In genomic region chr6:46130665-46131064, GRCh38 we compare ENCODE assay signal across 8 cellular contexts. TPM values are rescaled to one million over a fixed set of nuclear protein-coding genes. Genes with fewer than 3 reads are reported as not detected.
A peak's percentile ranks its signal among the peaks of the same experiment; 100 is the strongest.
DNase-seq lines count a peak whose midpoint lies in the region; TF ChIP-seq lines count a peak whose summit lies in the region.

No MANE protein-coding gene starts in this region.

- H3K27me3 ChIP-seq in duodenal mucosa (ENCODE audit: control insufficient read depth in 1 of 2, insufficient read depth in 2 of 2, low read length in 2 of 2) (no peaks in the 10 kb centered on the region), ovary (no peaks in the 10 kb centered on the region)

- TF ChIP-seq POLR2A in ovary (IDR thresholded peaks at IDR 0.05), result no peak

- H3K27ac ChIP-seq in duodenal mucosa (ENCODE audit: low read depth, low read length), result no peak overlapping the region
- peak overlapping the region in 1 of 2 donors; percentile 19 for H3K27ac ChIP-seq in ovary

- intact Hi-C loops in Calu3 (cut with micrococcal nuclease; ENCODE audit: unreplicated experiment), result loop anchor here (1.0 kb wide), 1 partner anchor 41 kb away; no protein-coding TSS in a partner anchor
- intact Hi-C loops in ovary (cut with DNase I), result no loop called here

- H3K27me3 Mint-ChIP-seq in Calu3 (ENCODE audit: unreplicated experiment), result no peaks in the 10 kb centered on the region

- H3K9ac ChIP-seq in duodenal mucosa (ENCODE audit: low read depth in 1 of 2, low read length in 2 of 2), result peak overlapping the region; percentile 77 to 93

- no peak for TF ChIP-seq EP300 in ovary (IDR thresholded peaks at IDR 0.05)

- H3K4me1 Mint-ChIP-seq in Calu3 (ENCODE audit: low read depth, unreplicated experiment), result peaks cover 9% of the 10 kb centered on the region

- TSS peak; percentile 27 for BruUV-seq in Calu3 (replicated peaks; lab: Mats Ljungman, UMichigan)

- H3K9me3 Mint-ChIP-seq in Calu3 (ENCODE audit: low read depth, unreplicated experiment), result no peaks in the 10 kb centered on the region

- H3K36me3 ChIP-seq in duodenal mucosa (ENCODE audit: control insufficient read depth in 1 of 2, insufficient read depth in 2 of 2, low read length in 2 of 2), result no peaks in the 10 kb centered on the region
- no peaks in the 10 kb centered on the region for H3K36me3 ChIP-seq in ovary

- 77 to 80% (median 78%) methylated on average over 4 of the region's 4 CpGs for WGBS in ovary, 3 donors

- H3K36me3 Mint-ChIP-seq in Calu3 (ENCODE audit: insufficient read depth, unreplicated experiment), result peaks cover 16% of the 10 kb centered on the region

- no peaks in the 10 kb centered on the region for H3K9me3 ChIP-seq in duodenal mucosa (ENCODE audit: control insufficient read depth in 1 of 2, low read length in 2 of 2)
- no peaks in the 10 kb centered on the region for H3K9me3 ChIP-seq in ovary

- H3K4me3 Mint-ChIP-seq in Calu3 (ENCODE audit: low read depth, unreplicated experiment), result peak overlapping the region; percentile 88

- peaks cover 9 to 17% of the 10 kb centered on the region in 2 donors for H3K4me1 ChIP-seq in duodenal mucosa (ENCODE audit: control insufficient read depth in 1 of 2, insufficient read depth in 2 of 2, low read length in 2 of 2)
- peaks cover 4% of the 10 kb centered on the region for H3K4me1 ChIP-seq in ovary (ENCODE audit: insufficient read depth)

- H3K27ac Mint-ChIP-seq in Calu3 (ENCODE audit: unreplicated experiment), result peak overlapping the region; percentile 58

- CTCF ChIA-PET in Calu3 (lab: Charles Lee), result no interaction called here

- H3K4me3 ChIP-seq in duodenal mucosa (ENCODE audit: low read depth in 1 of 2, low read length in 2 of 2) (peak overlapping the region; percentile 89 to 95), ovary (peak overlapping the region; percentile 63)

- no peak for TF ChIP-seq CTCF in Calu3 (IDR thresholded peaks at IDR 0.05; ENCODE audit: unreplicated experiment)
- no peak for TF ChIP-seq CTCF in ovary (IDR thresholded peaks at IDR 0.05)

- DNase-seq in Calu3 (no peak), MV-4-11 (lab: John Stamatoyannopoulos, UW) (peak; percentile 41), ovary (no peak), germinal center (ENCODE audit: low spot score) (no peak), midbrain (lab: John Stamatoyannopoulos, UW) (no peak), NCI-H1930 (lab: John Stamatoyannopoulos, UW) (no peak), iPS-NIHi7 (ENCODE audit: extremely low spot score) (no peak)

RNA-seq across cellular contexts. Expression of gene ENPP4, which starts 0.9 kb away (rescaled TPM):
- total RNA-seq in Calu3 (2022) (16.7 and 17.2 TPM in 2 replicates), ovary (10 to 100 TPM in 1 of 7 donors, 1 to 10 TPM in 6; 3.0 to 11.3 (median 3.7) TPM)
- polyA plus RNA-seq in ovary, result 1 to 10 TPM; 1.9 to 6.5 TPM

RNA-seq across cellular contexts. Expression of gene ENPP5, which starts 40.1 kb away (rescaled TPM):
- total RNA-seq in Calu3 (2022) (17.3 and 18.7 TPM in 2 replicates), ovary (10 to 100 TPM in 1 of 7 donors, 1 to 10 TPM in 6; 4.7 to 12.2 (median 8.4) TPM)
- polyA plus RNA-seq in ovary, result 1 to 10 TPM; 4.5 to 8.2 TPM
